Comparison of ENCODE assay signal across 25 cellular contexts in genomic region chr13:29501674-29502073, GRCh38.
"Had no signal": no experiment of that assay in that cellular context is flagged by ENCODE, and none has a peak within 500 bp of the region (broad histone marks: within the 10 kb centered on the region; RNA-seq: fewer than 3 reads in every experiment).

No MANE protein-coding gene starts in this region.

- H3K9me3 Mint-ChIP-seq: immature natural killer cell; memory B cell; mesothelial cell of epicardium; naive thymus-derived CD8-positive, alpha-beta T cell; nephron progenitor cell; stimulated activated naive B cell treated with anti-CD40 and anti-IgM and Interleukin-4, amounts not matched to agents 10 μg/mL and 1 μg/mL and 100 μg/mL, for 72 hours; type B pancreatic cell had no signal

- H3K27ac Mint-ChIP-seq: immature natural killer cell; memory B cell; mesothelial cell of epicardium; naive thymus-derived CD8-positive, alpha-beta T cell; nephron progenitor cell; stimulated activated naive B cell treated with anti-CD40 and anti-IgM and Interleukin-4, amounts not matched to agents 10 μg/mL and 1 μg/mL and 100 μg/mL, for 72 hours; type B pancreatic cell had no signal

- H3K4me1 ChIP-seq: prostate gland, thyroid gland had no signal

- H3K36me3 Mint-ChIP-seq: immature natural killer cell; memory B cell; mesothelial cell of epicardium; naive thymus-derived CD8-positive, alpha-beta T cell had no signal

- H3K27me3 ChIP-seq: thyroid gland had no signal

- FAIRE-seq: colon, frontal cortex had no signal

- H3K27ac ChIP-seq: dorsolateral prefrontal cortex, prostate gland, skin epidermis, stomach, thyroid gland had no signal

- H3K36me3 ChIP-seq: prostate gland, spleen, stomach, thyroid gland had no signal

- H3K9me3 ChIP-seq: mucosa of descending colon, prostate gland, spleen, stomach, thyroid gland had no signal

- DNase-seq: cerebellar nuclear complex; dorsolateral prefrontal cortex; effector CD4-positive, alpha-beta T cell; hypothalamus; immature natural killer cell; islet precursor cell; kidney glomerular epithelial cell; left ventricle myocardium superior; mucosa of descending colon; nephron progenitor cell; right cardiac atrium; stimulated activated CD4-positive, alpha-beta T cell treated with anti-CD3 and anti-CD28 coated beads, Interleukin-4, amount 100 ng/mL, for 4 hours; stimulated activated naive B cell treated with anti-CD40 and anti-IgM and Interleukin-4, amounts not matched to agents 10 μg/mL and 1 μg/mL and 100 μg/mL, for 72 hours; stomach; thyroid gland had no signal

- ATAC-seq: left ventricle myocardium superior; mucosa of descending colon; naive thymus-derived CD8-positive, alpha-beta T cell; right cardiac atrium; stimulated activated naive B cell treated with anti-CD40 and anti-IgM and Interleukin-4, amounts not matched to agents 10 μg/mL and 1 μg/mL and 100 μg/mL, for 72 hours had no signal

- H3K4me3 ChIP-seq: dorsolateral prefrontal cortex, lung, mucosa of descending colon, prostate gland, skin epidermis, spleen, stomach, thyroid gland had no signal

- H3K4me3 Mint-ChIP-seq: immature natural killer cell; memory B cell; mesothelial cell of epicardium; naive thymus-derived CD8-positive, alpha-beta T cell; nephron progenitor cell; stimulated activated naive B cell treated with anti-CD40 and anti-IgM and Interleukin-4, amounts not matched to agents 10 μg/mL and 1 μg/mL and 100 μg/mL, for 72 hours; type B pancreatic cell had no signal
